Comparison of ENCODE assay signal across 8 cellular contexts in the genomic region with DNA sequence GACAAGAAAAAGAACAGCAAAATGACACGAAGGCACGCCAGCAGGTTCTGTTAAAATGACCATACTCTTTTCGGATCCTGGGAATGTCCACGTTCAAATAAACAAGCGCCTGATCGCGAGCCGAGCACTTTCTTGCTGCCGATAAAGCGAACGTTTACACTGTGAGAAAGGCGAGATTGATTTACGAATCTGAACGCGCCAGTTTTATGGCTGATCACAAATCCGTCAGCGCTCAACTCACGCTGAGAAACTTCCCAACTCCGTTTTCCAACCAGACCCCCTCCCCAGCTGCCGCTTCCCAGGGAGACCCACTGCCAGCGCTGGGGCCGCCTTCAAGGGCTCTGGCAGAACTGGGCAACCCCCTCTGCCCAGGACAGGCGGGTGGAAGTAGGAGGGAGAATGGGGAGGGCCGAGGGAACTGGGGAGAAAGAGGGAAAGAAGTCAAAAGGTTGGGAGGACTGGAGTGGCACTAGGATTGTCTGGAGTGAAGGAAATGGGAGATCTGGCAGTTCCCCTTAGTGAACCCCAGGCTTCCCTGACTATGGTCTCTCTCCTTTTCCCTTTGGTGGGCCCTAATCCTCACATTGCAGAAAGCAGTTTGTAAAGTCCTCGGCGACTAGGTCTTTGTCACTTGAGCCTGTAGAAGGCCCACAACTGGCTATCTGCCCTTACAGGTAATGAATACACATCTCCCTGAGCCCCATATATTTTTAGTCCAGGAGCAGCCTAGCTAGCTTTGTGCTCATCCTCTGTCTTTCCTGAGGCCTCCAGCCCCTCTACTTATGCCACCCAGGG. TPM values are rescaled to one million over a fixed set of nuclear protein-coding genes. Genes with fewer than 3 reads are reported as not detected.
DNase-seq lines count a peak whose midpoint lies in the region; ATAC-seq, FAIRE-seq and TF ChIP-seq lines count a peak whose summit lies in the region.
"Had no signal": no experiment of that assay in that cellular context is flagged by ENCODE, and none has a peak within 500 bp of the region (broad histone marks: within the 10 kb centered on the region; RNA-seq: fewer than 3 reads in every experiment).

No MANE protein-coding gene starts in this region.

- no peaks in the 10 kb centered on the region for H3K36me3 ChIP-seq in mesodermal cell (ENCODE audit: control insufficient read depth, insufficient read depth, low read length)

- peak overlapping the region; percentile 90 for H3K27ac ChIP-seq in mesodermal cell (ENCODE audit: low read depth, low read length, severe bottlenecking)
- H3K27ac ChIP-seq: parathyroid adenoma had no signal

- TF ChIP-seq CTCF in AG10803 (conservative IDR thresholded peaks at IDR 0.05; ENCODE audit: low read length), result no peak
- TF ChIP-seq CTCF in astrocyte of the cerebellum (IDR thresholded peaks at IDR 0.05; ENCODE audit: low read depth, low read length, missing control alignments), result no peak

- H3K4me1 ChIP-seq in mesodermal cell (ENCODE audit: control insufficient read depth, insufficient read depth, low read length, poor library complexity, severe bottlenecking), result peaks cover 33% of the 10 kb centered on the region
- H3K4me1 ChIP-seq: parathyroid adenoma had no signal

- WGBS in mesodermal cell (ENCODE audit: insufficient coverage in 2 of 2), 2 experiments, result 6% methylated on average over 23 to 24 of the region's 26 CpGs

- no peak for DNase-seq in AG10803 (ENCODE audit: low read depth)
- no peak for DNase-seq in astrocyte of the cerebellum (ENCODE audit: low read depth)
- no peak for DNase-seq in urothelium cell line (ENCODE audit: low spot score)
- no peak for DNase-seq in CD1c-positive myeloid dendritic cell (ENCODE audit: extremely low spot score)
- DNase-seq: activated T-cell treated with anti-CD3 and anti-CD28 coated beads, Interleukin-2, amount 50 U/mL, for 72 hours had no signal

- H3K4me3 ChIP-seq in AG10803 (ENCODE audit: low read length) (peak overlapping the region; percentile 59), astrocyte of the cerebellum (ENCODE audit: low read depth, low read length) (peak overlapping the region; percentile 82), mesodermal cell (ENCODE audit: extremely low read depth, insufficient read depth, low read length, poor library complexity, severe bottlenecking) (peak overlapping the region; percentile 15)

- no peak for ATAC-seq in GM21786 (IDR thresholded peaks at IDR 0.05; ENCODE audit: unreplicated experiment)
- ATAC-seq: activated T-cell treated with anti-CD3 and anti-CD28 coated beads, Interleukin-2, amount 50 U/mL, for 72 hours had no signal

- no peaks in the 10 kb centered on the region for H3K9me3 ChIP-seq in mesodermal cell (ENCODE audit: control insufficient read depth, low read length)

- FAIRE-seq in urothelium cell line (lab: Jason Lieb, UNC), result no peak

- in situ Hi-C loops in astrocyte of the cerebellum (cut with HindIII; ENCODE audit: low sequenced_read_pairs), result no loop called here

RNA-seq across cellular contexts. Expression of gene HOXB4, which starts 6.9 kb away (rescaled TPM):
- polyA plus RNA-seq in mesodermal cell (2013, experiment 1 of 2), result 6.6 TPM
- 7.8 TPM for polyA plus RNA-seq in mesodermal cell (2013, experiment 2 of 2)

RNA-seq across cellular contexts. Expression of gene HOXB3, which starts 18.8 kb away (rescaled TPM):
- 28.7 TPM for polyA plus RNA-seq in mesodermal cell (2013, experiment 1 of 2)
- polyA plus RNA-seq in mesodermal cell (2013, experiment 2 of 2), result 27.8 TPM

RNA-seq across cellular contexts. Expression of gene HOXB5, which starts 22.4 kb away (rescaled TPM):
- polyA plus RNA-seq in mesodermal cell (2013, experiment 1 of 2), result 13.7 TPM
- polyA plus RNA-seq in mesodermal cell (2013, experiment 2 of 2), result 15.0 TPM

RNA-seq across cellular contexts. Expression of gene HOXB2, which starts 26.3 kb away (rescaled TPM):
- polyA plus RNA-seq in mesodermal cell (2013, experiment 1 of 2), result 53.6 TPM
- polyA plus RNA-seq in mesodermal cell (2013, experiment 2 of 2), result 52.0 TPM

RNA-seq across cellular contexts. Expression of gene HOXB6, which starts 33.6 kb away (rescaled TPM):
- 38.9 TPM for polyA plus RNA-seq in mesodermal cell (2013, experiment 1 of 2)
- 49.8 TPM for polyA plus RNA-seq in mesodermal cell (2013, experiment 2 of 2)

Comparison
In these comparisons a context has a peak if more than half of its experiments do, and no peak if none do; other contexts are left out.
1. H3K4me3 ChIP-seq: peak in every context shown above with its lines; median percentile 82 in astrocyte of the cerebellum; 59 in AG10803; 15 in mesodermal cell.